11 cellular contexts compared by ENCODE assay signal in the genomic region with DNA sequence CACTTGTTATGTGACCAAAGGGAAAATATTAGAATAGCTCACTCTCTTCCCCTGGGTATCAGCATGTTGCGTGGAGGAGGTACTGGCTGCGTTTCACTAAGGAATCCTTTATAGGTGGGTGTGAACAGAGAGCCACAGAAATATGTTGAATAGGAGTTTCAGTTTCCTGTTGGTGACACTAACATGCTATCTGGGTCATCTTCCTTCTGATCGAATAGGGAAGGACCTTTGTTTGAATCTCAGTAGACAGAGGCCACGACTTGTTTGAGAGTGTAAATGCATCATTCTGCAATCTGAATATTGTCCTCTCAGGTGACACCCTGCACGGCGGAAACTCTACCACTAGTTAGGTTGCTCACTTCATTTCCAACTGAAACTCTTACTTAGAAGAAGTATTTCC.
DNase-seq lines count a peak whose midpoint lies in the region; ATAC-seq and TF ChIP-seq lines count a peak whose summit lies in the region.
"Had no signal": no experiment of that assay in that cellular context is flagged by ENCODE, and none has a peak within 500 bp of the region (broad histone marks: within the 10 kb centered on the region; RNA-seq: fewer than 3 reads in every experiment).

No MANE protein-coding gene starts in this region.

- no peak for TF ChIP-seq POLR2A in breast epithelium (IDR thresholded peaks at IDR 0.05)

- DNase-seq in GM06990 (ENCODE audit: extremely low read depth, insufficient read length) (peak; percentile 50), NCI-H1092 treated with DMSO at 0.1 percent for 48 hours (lab: John Stamatoyannopoulos, UW) (no peak), cerebellar cortex (ENCODE audit: low spot score) (no peak), breast epithelium (ENCODE audit: low spot score in 2 of 2) (no peak)
- no peak for DNase-seq in effector CD4-positive, alpha-beta T cell
- DNase-seq: amygdala, KBM-7, pancreas had no signal

- intact Hi-C loops in breast epithelium (cut with DNase I; ENCODE audit: low total_unique reads): no loop called here

- H3K36me3 ChIP-seq in GM06990 (ENCODE audit: control insufficient read depth, insufficient read depth, low read length): peaks cover 14% of the 10 kb centered on the region
- no peaks in the 10 kb centered on the region for H3K36me3 ChIP-seq in breast epithelium
- H3K36me3 ChIP-seq: pancreas had no signal

- ATAC-seq in GM19025 (IDR thresholded peaks at IDR 0.05; ENCODE audit: low read depth, unreplicated experiment): peak; percentile 76
- peak; percentile 62 for ATAC-seq in HG02763 (IDR thresholded peaks at IDR 0.05; ENCODE audit: unreplicated experiment)
- ATAC-seq in HG03571 (IDR thresholded peaks at IDR 0.05; ENCODE audit: unreplicated experiment): peak; percentile 59
- ATAC-seq: pancreas had no signal

- H3K4me1 ChIP-seq in breast epithelium: no peaks in the 10 kb centered on the region

- TF ChIP-seq CTCF in GM06990 (IDR thresholded peaks at IDR 0.05; ENCODE audit: insufficient read depth, low read length, poor library complexity, severe bottlenecking): no peak
- TF ChIP-seq CTCF in breast epithelium (IDR thresholded peaks at IDR 0.05): no peak

- no peaks in the 10 kb centered on the region for H3K9me3 ChIP-seq in breast epithelium
- H3K9me3 ChIP-seq: pancreas had no signal

- H3K27ac ChIP-seq in breast epithelium: no peak overlapping the region
- H3K27ac ChIP-seq: pancreas had no signal

- H3K27me3 ChIP-seq in GM06990 (replicated peaks; ENCODE audit: control insufficient read depth, insufficient read depth, low read length) (no peaks in the 10 kb centered on the region), breast epithelium (no peaks in the 10 kb centered on the region)
- H3K27me3 ChIP-seq: pancreas had no signal

- no peak overlapping the region for H3K4me3 ChIP-seq in GM06990 (replicated peaks; ENCODE audit: low read depth, low read length)
- H3K4me3 ChIP-seq in breast epithelium: no peak overlapping the region
- H3K4me3 ChIP-seq: pancreas had no signal
